21 cellular contexts compared by ENCODE assay signal in the genomic region with DNA sequence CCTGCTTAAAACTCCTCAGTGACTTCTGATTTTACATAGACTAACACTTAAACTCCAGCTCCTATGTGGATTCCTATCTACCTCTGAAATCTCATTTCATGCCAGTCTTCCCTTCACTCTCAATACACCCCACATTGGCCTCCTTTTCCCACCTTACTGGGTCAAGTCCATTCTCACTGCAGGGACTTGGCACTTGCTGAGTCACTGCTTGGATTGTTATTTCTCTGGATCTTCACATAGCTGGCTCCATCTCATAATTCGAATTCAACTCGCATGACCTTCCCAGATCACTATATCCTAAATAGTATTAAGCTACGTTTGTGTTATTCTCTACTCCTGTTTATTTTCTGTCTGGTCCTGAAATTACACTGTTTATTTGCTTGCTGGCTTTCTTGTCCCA. TPM values are rescaled to one million over a fixed set of nuclear protein-coding genes. Genes with fewer than 3 reads are reported as not detected.
A peak's percentile ranks its signal among the peaks of the same experiment; 100 is the strongest.
DNase-seq lines count a peak whose midpoint lies in the region; ATAC-seq, FAIRE-seq and TF ChIP-seq lines count a peak whose summit lies in the region.
"Had no signal": no experiment of that assay in that cellular context is flagged by ENCODE, and none has a peak within 500 bp of the region (broad histone marks: within the 10 kb centered on the region; RNA-seq: fewer than 3 reads in every experiment).

No MANE protein-coding gene starts in this region.

- H3K36me3 Mint-ChIP-seq in HFFc6 (ENCODE audit: low read depth) = no peaks in the 10 kb centered on the region
- H3K36me3 Mint-ChIP-seq: CD8-positive, alpha-beta T cell had no signal

- H3K4me1 Mint-ChIP-seq in HFFc6 (ENCODE audit: low read depth) = peaks cover 16% of the 10 kb centered on the region
- H3K4me1 Mint-ChIP-seq: activated B cell treated with CpG ODN at 0.5 μM for 24 hours, IgD-negative memory B cell had no signal

- no peaks in the 10 kb centered on the region for H3K9me1 ChIP-seq in K562 (ENCODE audit: control insufficient read depth, insufficient read depth, low read length)

- no TSS peak for BruUV-seq in K562 (replicated peaks; lab: Mats Ljungman, UMichigan)

- no peak overlapping the region for H3K27ac Mint-ChIP-seq in HFFc6
- H3K27ac Mint-ChIP-seq: activated B cell treated with CpG ODN at 0.5 μM for 24 hours; activated naive CD8-positive, alpha-beta T cell treated with anti-CD3 and anti-CD28 coated beads, Interleukin-2, amount 50 U/mL, for 24 hours; CD8-positive, alpha-beta T cell had no signal

- H3K27me3 ChIP-seq in K562 (ENCODE audit: control insufficient read depth in 2 of 2, insufficient read depth in 2 of 2, low read length in 2 of 2) = no peaks in the 10 kb centered on the region
- no peaks in the 10 kb centered on the region for H3K27me3 ChIP-seq in lung (ENCODE audit: control insufficient read depth, insufficient read depth)
- no peaks in the 10 kb centered on the region for H3K27me3 ChIP-seq in stomach smooth muscle (ENCODE audit: control insufficient read depth in 1 of 2, insufficient read depth in 2 of 2, low read length in 2 of 2)
- H3K27me3 ChIP-seq: brain microvascular endothelial cell had no signal

- no peak for DNase-seq in HFFc6
- DNase-seq in K562 (ENCODE audit: extremely low read depth in 1 of 4, low spot score in 3 of 4) = no peak
- DNase-seq in lung (ENCODE audit: low spot score) = no peak
- DNase-seq in hippocampal formation (lab: John Stamatoyannopoulos, UW) = no peak
- no peak for DNase-seq in foreskin melanocyte
- DNase-seq: activated B cell treated with CpG ODN at 0.5 μM for 24 hours; activated CD4-positive, alpha-beta T cell treated with anti-CD3 and anti-CD28 coated beads, Interleukin-2, amount 50 U/mL, for 48 hours; activated effector memory CD4-positive, alpha-beta T cell treated with anti-CD3 and anti-CD28 coated beads, Interleukin-2, amount 50 U/mL, for 16 hours; activated naive CD8-positive, alpha-beta T cell treated with anti-CD3 and anti-CD28 coated beads, Interleukin-2, amount 50 U/mL, for 24 hours; brain microvascular endothelial cell; CD8-positive, alpha-beta T cell; H9; NCI-H1436; NCI-H2171; NCI-H524 treated with DMSO at 0.1 percent for 48 hours; T-helper 9 cell had no signal

- POLR2A ChIA-PET in K562 (lab: Yijun Ruan, JAX) = interaction anchor here (1.1 kb wide), 1 partner anchor 339 kb away, joined by 3 read pairs; no protein-coding TSS in a partner anchor

- no peaks in the 10 kb centered on the region for H3K4me1 ChIP-seq in K562 (replicated peaks in 1 of 2; ENCODE audit: control insufficient read depth in 2 of 2, insufficient read depth in 2 of 2, low read length in 2 of 2)
- H3K4me1 ChIP-seq in lung (ENCODE audit: control insufficient read depth in 2 of 2, insufficient read depth in 2 of 2, low read length in 2 of 2) = peaks cover 0 to 2% of the 10 kb centered on the region in 2 donors
- peaks cover 7% of the 10 kb centered on the region for H3K4me1 ChIP-seq in stomach smooth muscle (ENCODE audit: control insufficient read depth, insufficient read depth, low read length)

- CTCF ChIA-PET in K562 (lab: Yijun Ruan, JAX; ENCODE audit: low intra/inter-chr PET ratio) = interaction anchor here (0.6 kb wide), 1 partner anchor 225 kb away, joined by 3 read pairs; no protein-coding TSS in a partner anchor

- no peak for TF ChIP-seq RAD21 in K562 (CRISPR knock-in tag; conservative IDR thresholded peaks at IDR 0.05 in 1 of 2, IDR thresholded peaks at IDR 0.05 in 1 of 2)

- TF ChIP-seq CTCF in HFFc6 (IDR thresholded peaks at IDR 0.05) (no peak), K562 (IDR thresholded peaks at IDR 0.05 in 2 of 3, conservative IDR thresholded peaks at IDR 0.05 in 1 of 3; ENCODE audit: insufficient read depth in 2 of 3, low read depth in 1 of 3, low read length in 3 of 3) (no peak), lung (IDR thresholded peaks at IDR 0.05; ENCODE audit: control extremely low read depth, extremely low read depth) (no peak)

- peaks cover 1% of the 10 kb centered on the region; the same call in 1 of the 2 replicates for H3K27me3 Mint-ChIP-seq in HFFc6 (ENCODE audit: insufficient read depth)
- H3K27me3 Mint-ChIP-seq: activated B cell treated with CpG ODN at 0.5 μM for 24 hours; activated naive CD8-positive, alpha-beta T cell treated with anti-CD3 and anti-CD28 coated beads, Interleukin-2, amount 50 U/mL, for 24 hours had no signal

- no peak overlapping the region for H3K4me2 ChIP-seq in K562 (ENCODE audit: insufficient read depth, low read length)

- no peaks in the 10 kb centered on the region for H3K79me2 ChIP-seq in K562 (ENCODE audit: control insufficient read depth, insufficient read depth, low read length)

- no peak overlapping the region for H3K4me3 ChIP-seq in K562
- no peak overlapping the region for H3K4me3 ChIP-seq in lung
- H3K4me3 ChIP-seq in stomach smooth muscle (ENCODE audit: low read length in 2 of 2) = peak overlapping the region; percentile 20 to 74

- 0% methylated on average over 3 of the region's 3 CpGs for WGBS in K562 (ENCODE audit: insufficient coverage, low coverage, missing lambda C conversion rate)
- 73 to 80% methylated on average over 3 of the region's 3 CpGs for WGBS in lung, 2 donors

- H3K9me3 Mint-ChIP-seq in HFFc6 = no peaks in the 10 kb centered on the region
- H3K9me3 Mint-ChIP-seq: activated naive CD8-positive, alpha-beta T cell treated with anti-CD3 and anti-CD28 coated beads, Interleukin-2, amount 50 U/mL, for 24 hours; CD8-positive, alpha-beta T cell had no signal

- H3K36me3 ChIP-seq in K562 (ENCODE audit: control insufficient read depth, insufficient read depth, low read length) (no peaks in the 10 kb centered on the region), lung (ENCODE audit: control insufficient read depth in 2 of 2, insufficient read depth in 2 of 2, low read length in 2 of 2) (no peaks in the 10 kb centered on the region), stomach smooth muscle (ENCODE audit: control insufficient read depth in 2 of 2, insufficient read depth in 2 of 2, low read length in 2 of 2) (no peaks in the 10 kb centered on the region)
- H3K36me3 ChIP-seq: brain microvascular endothelial cell had no signal

- no peak overlapping the region for H3K9ac ChIP-seq in K562 (ENCODE audit: insufficient read depth in 1 of 2, low read depth in 2 of 2, low read length in 2 of 2)
- no peak overlapping the region for H3K9ac ChIP-seq in stomach smooth muscle (ENCODE audit: low read length in 2 of 2)

- peak overlapping the region; percentile 84 for H3K4me3 Mint-ChIP-seq in HFFc6
- H3K4me3 Mint-ChIP-seq: activated B cell treated with CpG ODN at 0.5 μM for 24 hours; activated naive CD8-positive, alpha-beta T cell treated with anti-CD3 and anti-CD28 coated beads, Interleukin-2, amount 50 U/mL, for 24 hours; CD8-positive, alpha-beta T cell; H9; IgD-negative memory B cell had no signal

- no peak for ATAC-seq in K562
- peak; percentile 11 for ATAC-seq in lung (ENCODE audit: insufficient read depth, low FRiP score)
- no peak for ATAC-seq in HG03571 (IDR thresholded peaks at IDR 0.05; ENCODE audit: unreplicated experiment)
- ATAC-seq: activated naive CD8-positive, alpha-beta T cell treated with anti-CD3 and anti-CD28 coated beads, Interleukin-2, amount 50 U/mL, for 24 hours; CD8-positive, alpha-beta T cell had no signal

- in situ Hi-C loops in K562 (cut with MboI) = no loop called here

- no peak for FAIRE-seq in K562 (lab: Jason Lieb, UNC)
- FAIRE-seq: G401.6, urothelium cell line had no signal

- no peaks in the 10 kb centered on the region for H4K20me1 ChIP-seq in K562 (replicated peaks; ENCODE audit: control insufficient read depth, insufficient read depth, low read length)

- no peaks in the 10 kb centered on the region for H3K9me3 ChIP-seq in K562 (replicated peaks; ENCODE audit: control insufficient read depth, insufficient read depth, low read depth, low read length)
- no peaks in the 10 kb centered on the region for H3K9me3 ChIP-seq in lung (ENCODE audit: control insufficient read depth in 2 of 2, insufficient read depth in 1 of 2, low read length in 1 of 2)
- H3K9me3 ChIP-seq in stomach smooth muscle (ENCODE audit: control insufficient read depth in 2 of 2, low read length in 2 of 2) = no peaks in the 10 kb centered on the region

- H3K27ac ChIP-seq in K562 (ENCODE audit: extremely low read depth, low read depth, low read length) (no peak overlapping the region), lung (ENCODE audit: low read depth in 1 of 2, low read length in 1 of 2) (no peak overlapping the region), stomach smooth muscle (ENCODE audit: low read length) (no peak overlapping the region)
- H3K27ac ChIP-seq: brain microvascular endothelial cell had no signal

- TF ChIP-seq EP300 in K562 (IDR thresholded peaks at IDR 0.05; ENCODE audit: low read length) = no peak

- intact Hi-C loops in K562 (cut with micrococcal nuclease) = no loop called here

- no peak overlapping the region for H2AFZ ChIP-seq in K562 (ENCODE audit: low read depth, low read length)

- TF ChIP-seq POLR2A in K562 (conservative IDR thresholded peaks at IDR 0.05) = no peak

TF ChIP-seq in K562, 482 proteins besides CTCF, POLR2A, EP300 and RAD21:
- TF ChIP-seq NFE2 (IDR thresholded peaks at IDR 0.05; ENCODE audit: low read depth) (peak; percentile 30), SRF (CRISPR knock-in tag; IDR thresholded peaks at IDR 0.05) (no peak)

RNA-seq across cellular contexts. Expression of a gene that starts 59.6 kb away (rescaled TPM):
- total RNA-seq in HFFc6 (2021; fragmentation: NEBNext Ultra II Directional; extraction: Animal tissue kit (Norgen Biotek cat#: 25700)) = under 1 TPM in 5 of 6 experiments, not detected in 1; 0.03 to 0.12 (median 0.07) TPM
- total RNA-seq in K562 (2011; cell fraction: chromatin; rRNA removed; ENCODE audit: low replicate concordance) = not detected in 2 replicates
- total RNA-seq in K562 (2011; cell fraction: nucleolus; rRNA removed) = not detected in 2 replicates
- 0.53 TPM in 1 of 2 replicates, not detected in the other for total RNA-seq in K562 (2011; cell fraction: nucleoplasm; rRNA removed)
- total RNA-seq in K562 (2014; rRNA removed) (0.05 and 0.12 TPM in 2 replicates), K562 (2014; rRNA removed; fragmentation: Illumina TruSeq; extraction: Trizol) (0.03 TPM in 1 of 2 replicates, not detected in the other), K562 (2015; rRNA removed; fragmentation: Illumina TruSeq; extraction: Trizol) (0.04 TPM in 2 replicates), K562 (2021) (0.09 and 0.25 TPM in 2 replicates), lung (10 to 100 TPM; 59.4 to 96.4 TPM)
- polyA plus RNA-seq in K562 (2011; rRNA removed) (not detected in 2 replicates), K562 (2014; fragmentation: Illumina TruSeq; extraction: Trizol) (0.03 TPM in 2 replicates), K562 (2014; fragmentation: Nextera tagmentation; extraction: Ambion mirVana) (under 1 TPM in 1 of 2 experiments, not detected in 1; 0.04 TPM), K562 (2014; rRNA removed) (0.03 and 0.30 TPM in 2 replicates), lung (10 to 100 TPM; 16.6 to 18.5 TPM)
- polyA plus RNA-seq in K562 (2011; cell fraction: cytosol; rRNA removed) = 0.01 TPM in 1 of 2 replicates, not detected in the other
- not detected in 2 replicates for polyA plus RNA-seq in K562 (2011; cell fraction: nucleus; rRNA removed)
- 0.08 and 0.28 TPM in 2 replicates for polyA plus RNA-seq in K562 (2012)
- not detected in 2 replicates for polyA minus RNA-seq in K562 (2011; rRNA and poly(A)+ RNA removed)
- not detected in 2 replicates for polyA minus RNA-seq in K562 (2011; cell fraction: cytosol; rRNA and poly(A)+ RNA removed)
- not detected in 2 replicates for polyA minus RNA-seq in K562 (2011; cell fraction: nucleus; rRNA and poly(A)+ RNA removed)
- total RNA-seq: activated B cell treated with CpG ODN at 0.5 μM for 24 hours had no signal

Comparison
In these comparisons a context has a peak if more than half of its experiments do, and no peak if none do; other contexts are left out.
1. H3K4me3 ChIP-seq: peak in stomach smooth muscle (2 of 2); none in K562 (single experiment) and lung (single experiment).
2. RNA of a gene that starts 59.6 kb away (total RNA-seq): 59.4 to 96.4 TPM in lung; 0.03 to 0.53 TPM in K562 and 0.03 to 0.12 TPM in HFFc6; every median in the first group is over 10 times any median in the second.